Comparison of ENCODE assay signal across 1 cellular context in genomic region chr17:42322382-42323267, GRCh38.
TF ChIP-seq lines count a peak whose summit lies in the region.

No MANE protein-coding gene starts in this region.

TF ChIP-seq in SK-N-SH treated with all-trans-retinoic acid at 6 μM for 48 hours, 23 proteins besides CTCF, POLR2A, EP300 and RAD21 (continued from another document):
- TF ChIP-seq TSHZ2 (CRISPR knock-in tag; IDR thresholded peaks at IDR 0.05) (no peak), ZFP30 (CRISPR knock-in tag; IDR thresholded peaks at IDR 0.05) (no peak), CSDC2 (CRISPR knock-in tag; IDR thresholded peaks at IDR 0.05) (no peak), CREB5 (CRISPR knock-in tag; IDR thresholded peaks at IDR 0.05; ENCODE audit: low read depth) (no peak), SNAI2 (CRISPR knock-in tag; IDR thresholded peaks at IDR 0.05) (no peak), ESRRG (CRISPR knock-in tag; IDR thresholded peaks at IDR 0.05) (no peak), ISL1 (CRISPR knock-in tag; IDR thresholded peaks at IDR 0.05) (no peak), TOX (CRISPR knock-in tag; IDR thresholded peaks at IDR 0.05; ENCODE audit: borderline replicate concordance) (no peak), ZNF565 (CRISPR knock-in tag; conservative IDR thresholded peaks at IDR 0.05; ENCODE audit: low read depth) (no peak)
